In the genomic region with DNA sequence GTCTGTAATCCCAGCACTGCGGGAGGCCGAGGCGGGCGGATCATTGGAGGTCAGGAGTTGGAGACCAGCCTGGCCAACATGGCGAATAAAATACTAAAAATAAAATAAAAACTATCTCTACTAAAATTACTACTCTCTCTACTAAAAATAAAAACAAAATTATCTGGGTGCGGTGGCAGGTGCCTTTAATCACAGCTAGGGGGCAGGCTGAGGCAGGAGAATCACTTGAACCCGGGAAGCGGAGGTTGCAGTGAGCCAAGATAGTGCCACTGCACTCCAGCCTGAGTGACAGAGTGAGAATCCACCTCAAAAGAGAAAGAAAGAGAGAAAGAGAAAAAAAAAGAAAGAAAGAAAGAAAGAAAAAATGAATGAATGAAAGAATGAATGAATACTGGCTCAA, we compare ENCODE assay signal across 1 cellular context.
TF ChIP-seq lines count a peak whose summit lies in the region.

No MANE protein-coding gene starts in this region.

TF ChIP-seq in HCT116, 20 proteins besides CTCF, POLR2A, EP300 and RAD21 (continued from another document):
- TF ChIP-seq, protein P1, sequence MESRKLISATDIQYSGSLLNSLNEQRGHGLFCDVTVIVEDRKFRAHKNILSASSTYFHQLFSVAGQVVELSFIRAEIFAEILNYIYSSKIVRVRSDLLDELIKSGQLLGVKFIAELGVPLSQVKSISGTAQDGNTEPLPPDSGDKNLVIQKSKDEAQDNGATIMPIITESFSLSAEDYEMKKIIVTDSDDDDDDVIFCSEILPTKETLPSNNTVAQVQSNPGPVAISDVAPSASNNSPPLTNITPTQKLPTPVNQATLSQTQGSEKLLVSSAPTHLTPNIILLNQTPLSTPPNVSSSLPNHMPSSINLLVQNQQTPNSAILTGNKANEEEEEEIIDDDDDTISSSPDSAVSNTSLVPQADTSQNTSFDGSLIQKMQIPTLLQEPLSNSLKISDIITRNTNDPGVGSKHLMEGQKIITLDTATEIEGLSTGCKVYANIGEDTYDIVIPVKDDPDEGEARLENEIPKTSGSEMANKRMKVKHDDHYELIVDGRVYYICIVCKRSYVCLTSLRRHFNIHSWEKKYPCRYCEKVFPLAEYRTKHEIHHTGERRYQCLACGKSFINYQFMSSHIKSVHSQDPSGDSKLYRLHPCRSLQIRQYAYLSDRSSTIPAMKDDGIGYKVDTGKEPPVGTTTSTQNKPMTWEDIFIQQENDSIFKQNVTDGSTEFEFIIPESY (IDR thresholded peaks at IDR 0.05; ENCODE audit: extremely low read depth, insufficient replicate concordance, low read length) = no peak
- TF ChIP-seq ELF1 (IDR thresholded peaks at IDR 0.05; ENCODE audit: borderline replicate concordance, low read depth) (no peak), CBX3 (IDR thresholded peaks at IDR 0.05; ENCODE audit: low read depth) (no peak), SRF (IDR thresholded peaks at IDR 0.05; ENCODE audit: low read depth) (no peak), SIN3A (IDR thresholded peaks at IDR 0.05; ENCODE audit: low read depth) (no peak), TCF7L2 (IDR thresholded peaks at IDR 0.05; ENCODE audit: borderline replicate concordance, extremely low read depth, insufficient read depth, insufficient read length) (no peak), ZFX (IDR thresholded peaks at IDR 0.05) (no peak), ZNF274 (IDR thresholded peaks at IDR 0.05; ENCODE audit: low read depth, low read length) (no peak), FOSL1 (IDR thresholded peaks at IDR 0.05; ENCODE audit: low read depth) (no peak), YY1 (IDR thresholded peaks at IDR 0.05; ENCODE audit: extremely low read depth, insufficient replicate concordance, low read depth, low read length) (no peak), POLR2AphosphoS5 (IDR thresholded peaks at IDR 0.05; ENCODE audit: low read depth, low read length) (no peak), EGR1 (IDR thresholded peaks at IDR 0.05; ENCODE audit: low read depth) (no peak), JUND (IDR thresholded peaks at IDR 0.05) (no peak), EZH2phosphoT487 (IDR thresholded peaks at IDR 0.05; ENCODE audit: borderline replicate concordance) (no peak), SP1 (IDR thresholded peaks at IDR 0.05; ENCODE audit: low read depth) (no peak), CEBPB (IDR thresholded peaks at IDR 0.05; ENCODE audit: low read depth) (no peak)
- TF ChIP-seq, protein P2, sequence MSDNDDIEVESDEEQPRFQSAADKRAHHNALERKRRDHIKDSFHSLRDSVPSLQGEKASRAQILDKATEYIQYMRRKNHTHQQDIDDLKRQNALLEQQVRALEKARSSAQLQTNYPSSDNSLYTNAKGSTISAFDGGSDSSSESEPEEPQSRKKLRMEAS (IDR thresholded peaks at IDR 0.05) = no peak
- TF ChIP-seq, protein P3, sequence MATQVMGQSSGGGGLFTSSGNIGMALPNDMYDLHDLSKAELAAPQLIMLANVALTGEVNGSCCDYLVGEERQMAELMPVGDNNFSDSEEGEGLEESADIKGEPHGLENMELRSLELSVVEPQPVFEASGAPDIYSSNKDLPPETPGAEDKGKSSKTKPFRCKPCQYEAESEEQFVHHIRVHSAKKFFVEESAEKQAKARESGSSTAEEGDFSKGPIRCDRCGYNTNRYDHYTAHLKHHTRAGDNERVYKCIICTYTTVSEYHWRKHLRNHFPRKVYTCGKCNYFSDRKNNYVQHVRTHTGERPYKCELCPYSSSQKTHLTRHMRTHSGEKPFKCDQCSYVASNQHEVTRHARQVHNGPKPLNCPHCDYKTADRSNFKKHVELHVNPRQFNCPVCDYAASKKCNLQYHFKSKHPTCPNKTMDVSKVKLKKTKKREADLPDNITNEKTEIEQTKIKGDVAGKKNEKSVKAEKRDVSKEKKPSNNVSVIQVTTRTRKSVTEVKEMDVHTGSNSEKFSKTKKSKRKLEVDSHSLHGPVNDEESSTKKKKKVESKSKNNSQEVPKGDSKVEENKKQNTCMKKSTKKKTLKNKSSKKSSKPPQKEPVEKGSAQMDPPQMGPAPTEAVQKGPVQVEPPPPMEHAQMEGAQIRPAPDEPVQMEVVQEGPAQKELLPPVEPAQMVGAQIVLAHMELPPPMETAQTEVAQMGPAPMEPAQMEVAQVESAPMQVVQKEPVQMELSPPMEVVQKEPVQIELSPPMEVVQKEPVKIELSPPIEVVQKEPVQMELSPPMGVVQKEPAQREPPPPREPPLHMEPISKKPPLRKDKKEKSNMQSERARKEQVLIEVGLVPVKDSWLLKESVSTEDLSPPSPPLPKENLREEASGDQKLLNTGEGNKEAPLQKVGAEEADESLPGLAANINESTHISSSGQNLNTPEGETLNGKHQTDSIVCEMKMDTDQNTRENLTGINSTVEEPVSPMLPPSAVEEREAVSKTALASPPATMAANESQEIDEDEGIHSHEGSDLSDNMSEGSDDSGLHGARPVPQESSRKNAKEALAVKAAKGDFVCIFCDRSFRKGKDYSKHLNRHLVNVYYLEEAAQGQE (IDR thresholded peaks at IDR 0.05; ENCODE audit: low read depth) = no peak
- TF ChIP-seq, protein P4, sequence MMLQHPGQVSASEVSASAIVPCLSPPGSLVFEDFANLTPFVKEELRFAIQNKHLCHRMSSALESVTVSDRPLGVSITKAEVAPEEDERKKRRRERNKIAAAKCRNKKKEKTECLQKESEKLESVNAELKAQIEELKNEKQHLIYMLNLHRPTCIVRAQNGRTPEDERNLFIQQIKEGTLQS (IDR thresholded peaks at IDR 0.05) = no peak
